Comparison of ENCODE assay signal across 19 cellular contexts in genomic region chr11:100356035-100356434, GRCh38.
DNase-seq lines count a peak whose midpoint lies in the region; ATAC-seq, FAIRE-seq and TF ChIP-seq lines count a peak whose summit lies in the region.
"Had no signal": no experiment of that assay in that cellular context is flagged by ENCODE, and none has a peak within 500 bp of the region (broad histone marks: within the 10 kb centered on the region; RNA-seq: fewer than 3 reads in every experiment).

No MANE protein-coding gene starts in this region.

- POLR2A ChIA-PET in PC-3 (lab: Charles Lee; ENCODE audit: unreplicated experiment), result interaction anchor here (0.5 kb wide), 1 partner anchor 1755 kb away, joined by 14 read pairs; no protein-coding TSS in a partner anchor

- H4K20me1 ChIP-seq in PC-3 (ENCODE audit: low read length), result no peaks in the 10 kb centered on the region

- H3K79me2 ChIP-seq in PC-3 (ENCODE audit: low read length), result no peaks in the 10 kb centered on the region

- CTCF ChIA-PET in PC-3 (lab: Charles Lee), result no interaction called here

- no peaks in the 10 kb centered on the region for H3K4me1 ChIP-seq in PC-3 (ENCODE audit: insufficient read depth, low read length)
- H3K4me1 ChIP-seq: SJSA1 had no signal

- H3K27ac ChIP-seq in PC-3 (ENCODE audit: low read length), result no peak overlapping the region
- H3K27ac ChIP-seq: SJSA1 had no signal

- no peaks in the 10 kb centered on the region for H3K36me3 ChIP-seq in PC-3 (ENCODE audit: low read depth, low read length)
- H3K36me3 ChIP-seq: MG63, SJSA1 had no signal

- no peaks in the 10 kb centered on the region for H3K9me3 ChIP-seq in PC-3 (ENCODE audit: low read length)
- H3K9me3 ChIP-seq: MG63, SJSA1 had no signal

- no peak for ATAC-seq in PC-3
- no peak for ATAC-seq in HG02759 (IDR thresholded peaks at IDR 0.05; ENCODE audit: unreplicated experiment)
- ATAC-seq: CD8-positive, alpha-beta T cell had no signal

- TF ChIP-seq CTCF in PC-3 (conservative IDR thresholded peaks at IDR 0.05; ENCODE audit: low read depth, low read length), result no peak
- no peak for TF ChIP-seq CTCF in D721Med (IDR thresholded peaks at IDR 0.05; ENCODE audit: insufficient read depth, missing control alignments)

- peaks cover 16% of the 10 kb centered on the region for H3K27me3 ChIP-seq in PC-3 (ENCODE audit: low read length)
- H3K27me3 ChIP-seq: MG63, SJSA1 had no signal

- no peaks in the 10 kb centered on the region for H3K9me2 ChIP-seq in PC-3 (replicated peaks; ENCODE audit: low read length)

- DNase-seq in DMS53 treated with DMSO at 0.1 percent for 48 hours (lab: John Stamatoyannopoulos, UW; ENCODE audit: unreplicated experiment) (peak; percentile 91), M059J (ENCODE audit: low read depth) (peak; percentile 14), PC-3 (no peak), left kidney (ENCODE audit: low read depth, low spot score) (peak; percentile 6), globus pallidus (ENCODE audit: low spot score) (no peak), D721Med (ENCODE audit: insufficient read length, low spot score) (no peak)
- DNase-seq: CD8-positive, alpha-beta T cell; DMS 273 treated with DMSO at 0.1 percent for 48 hours; KBM-7; MG63; NCI-H2081 treated with DMSO at 0.1 percent for 48 hours; NCI-H226; RPMI8226; SW 1271 had no signal

- no peak overlapping the region for H3K4me3 ChIP-seq in PC-3 (ENCODE audit: low read length)
- H3K4me3 ChIP-seq: MG63, SJSA1 had no signal

- H3K4me2 ChIP-seq in PC-3 (ENCODE audit: low read length), result no peak overlapping the region

- 0 out of 2 replicates have a peak overlapping the region, but pooled peaks have one; percentile 9 for H2AFZ ChIP-seq in PC-3 (ENCODE audit: low read length)

- H3F3A ChIP-seq in PC-3 (ENCODE audit: low read length, unreplicated experiment), result no peaks in the 10 kb centered on the region

- no TSS peak for BruUV-seq in PC-3 (replicated peaks; lab: Mats Ljungman, UMichigan)

- intact Hi-C loops in PC-3 (cut with micrococcal nuclease), result no loop called here

- H3K9ac ChIP-seq in PC-3 (ENCODE audit: low read length), result no peak overlapping the region

- FAIRE-seq in D721Med (lab: Jason Lieb, UNC), result no peak
- FAIRE-seq: G401.6, GM12891, GM19239 had no signal

Comparison
In these comparisons a context has a peak if more than half of its experiments do, and no peak if none do; other contexts are left out.
1. DNase-seq: peak in DMS53 treated with DMSO at 0.1 percent for 48 hours (single experiment), M059J (single experiment) and left kidney (single experiment); none in PC-3 (single experiment), globus pallidus (single experiment) and D721Med (single experiment).